In the genomic region with DNA sequence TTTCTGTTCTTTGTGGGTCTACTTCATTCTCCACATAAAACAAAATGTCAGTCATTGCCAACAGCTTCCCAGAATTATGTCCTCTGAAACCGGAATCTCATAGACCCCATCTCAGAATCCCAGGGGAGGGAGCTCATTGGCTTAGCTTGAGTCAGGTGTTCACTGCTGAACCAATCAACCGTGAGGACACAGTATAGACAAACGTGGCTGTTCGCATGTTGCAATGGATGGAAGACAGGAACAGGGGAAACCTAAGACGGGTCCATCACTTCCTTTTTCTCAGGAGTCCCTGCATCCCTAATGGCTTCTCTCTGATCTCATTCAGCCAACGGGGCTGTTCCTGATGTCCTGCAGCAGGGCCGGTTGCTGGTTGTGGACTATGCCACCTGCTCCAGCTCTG, we compare ENCODE assay signal across 1 cellular context.
A peak's percentile ranks its signal among the peaks of the same experiment; 100 is the strongest.
TF ChIP-seq lines count a peak whose summit lies in the region.

No MANE protein-coding gene starts in this region.

TF ChIP-seq in HepG2, 621 proteins besides CTCF, POLR2A, EP300 and RAD21:
- TF ChIP-seq ZMYM3 (CRISPR knock-in tag; IDR thresholded peaks at IDR 0.05) (no peak), ZMYM2 (CRISPR knock-in tag; IDR thresholded peaks at IDR 0.05) (no peak), ZFP36 (IDR thresholded peaks at IDR 0.05; ENCODE audit: borderline replicate concordance, low read depth, low read length, partially characterized antibody) (no peak), NFIC (IDR thresholded peaks at IDR 0.05; ENCODE audit: low read length) (no peak), NFYC (CRISPR knock-in tag; IDR thresholded peaks at IDR 0.05) (0 out of 2 replicates have a peak, but pooled peaks have one; percentile 21)
